ENCODE assay signal across 13 cellular contexts in genomic region chr4:144318797-144319196, GRCh38.
"Had no signal": no experiment of that assay in that cellular context is flagged by ENCODE, and none has a peak within 500 bp of the region (broad histone marks: within the 10 kb centered on the region; RNA-seq: fewer than 3 reads in every experiment).

No MANE protein-coding gene starts in this region.

- DNase-seq: activated naive CD4-positive, alpha-beta T cell; activated naive CD8-positive, alpha-beta T cell treated with anti-CD3 and anti-CD28 coated beads, Interleukin-2, amount 10 ng/mL, durations not matched to agents 7 days and 5 days; activated T-cell treated with anti-CD3 and anti-CD28 coated beads for 4 hours; effector CD8-positive, alpha-beta T cell; erythroblast; left colon; right cardiac atrium; small intestine had no signal

- H3K4me1 ChIP-seq: gastroesophageal sphincter, prostate gland, suprapubic skin had no signal

- H3K36me3 ChIP-seq: gastroesophageal sphincter, prostate gland, suprapubic skin had no signal

- H3K27ac ChIP-seq: coronary artery, gastroesophageal sphincter, prostate gland, suprapubic skin had no signal

- H3K27me3 ChIP-seq: gastroesophageal sphincter, suprapubic skin had no signal

- H3K9me3 ChIP-seq: prostate gland, suprapubic skin had no signal

- H3K4me3 ChIP-seq: coronary artery, gastroesophageal sphincter, lung, prostate gland, suprapubic skin had no signal
